21 cellular contexts compared by ENCODE assay signal in the genomic region with DNA sequence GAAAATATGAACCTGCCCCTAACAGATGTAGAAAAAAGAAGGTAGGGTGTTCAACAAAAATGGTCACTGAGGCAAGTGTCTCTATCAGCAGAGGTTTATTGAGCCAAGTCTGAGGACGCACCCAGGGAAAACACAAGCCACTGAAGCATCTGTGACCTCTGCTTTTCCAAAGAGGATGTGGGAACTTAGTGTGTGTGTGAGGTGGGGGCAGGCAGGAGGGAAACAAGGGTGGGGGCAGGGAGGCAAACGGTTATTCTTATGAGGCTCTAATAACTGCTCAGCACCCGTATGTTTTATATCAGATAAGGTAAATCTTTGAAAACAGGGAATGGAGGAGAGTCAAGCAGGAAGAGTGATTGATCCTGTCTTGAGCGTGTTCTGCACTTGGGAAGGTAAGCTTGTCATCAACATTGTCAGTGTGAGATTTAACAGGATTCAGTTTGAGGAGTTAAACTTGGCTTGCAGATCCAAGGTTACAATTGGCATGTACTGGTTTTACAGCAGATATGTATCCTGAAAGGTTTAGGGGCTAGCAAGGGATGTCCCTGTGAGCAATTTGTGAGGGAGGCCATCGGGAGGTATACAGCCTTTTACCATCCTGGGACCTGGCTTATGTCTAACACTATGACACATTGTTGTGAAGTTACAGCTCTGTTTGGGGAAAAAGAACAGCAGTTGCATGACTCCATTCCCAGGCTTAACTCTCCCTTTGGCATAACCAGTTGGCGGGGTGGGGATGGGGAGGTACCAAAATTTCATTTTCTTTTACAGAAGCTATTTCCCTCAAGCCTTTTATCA. TPM values are rescaled to one million over a fixed set of nuclear protein-coding genes. Genes with fewer than 3 reads are reported as not detected.
A peak's percentile ranks its signal among the peaks of the same experiment; 100 is the strongest.
DNase-seq lines count a peak whose midpoint lies in the region; ATAC-seq, FAIRE-seq and TF ChIP-seq lines count a peak whose summit lies in the region.
"Had no signal": no experiment of that assay in that cellular context is flagged by ENCODE, and none has a peak within 500 bp of the region (broad histone marks: within the 10 kb centered on the region; RNA-seq: fewer than 3 reads in every experiment).

No MANE protein-coding gene starts in this region.

- CTCF ChIA-PET in IMR-90 (lab: Yijun Ruan, JAX) = no interaction called here

- H2BK15ac ChIP-seq in IMR-90 (ENCODE audit: low read depth, low read length) = no peak overlapping the region

- H3K18ac ChIP-seq in IMR-90 (ENCODE audit: low read depth, low read length) = no peak overlapping the region

- no peak overlapping the region for H2AFZ ChIP-seq in IMR-90 (replicated peaks; ENCODE audit: low read length, poor library complexity)
- no peak overlapping the region for H2AFZ ChIP-seq in astrocyte (ENCODE audit: low read depth, low read length)

- H3K9me3 Mint-ChIP-seq in astrocyte (ENCODE audit: unreplicated experiment) = no peaks in the 10 kb centered on the region
- H3K9me3 Mint-ChIP-seq: activated CD4-positive, alpha-beta T cell treated with anti-CD3 and anti-CD28 coated beads, Interleukin-2, amount 10 ng/mL, durations not matched to agents 7 days and 5 days; IgD-negative memory B cell had no signal

- no CpG with 5 or more reads among the region's 6 CpGs for WGBS in IMR-90 (ENCODE audit: extremely low coverage in 2 of 2, insufficient read length in 1 of 2), 2 experiments
- 68 to 86% methylated on average over 4 to 5 of the region's 6 CpGs for WGBS in mesodermal cell (ENCODE audit: insufficient coverage in 2 of 2), 2 experiments
- 68 to 73% methylated on average over 6 of the region's 6 CpGs for WGBS in tibial nerve, 2 donors

- TF ChIP-seq EP300 in tibial nerve (IDR thresholded peaks at IDR 0.05) = no peak

- in situ Hi-C loops in IMR-90 (cut with MboI; ENCODE audit: low sequenced_read_pairs) = no loop called here

- no peak overlapping the region for H2BK20ac ChIP-seq in IMR-90 (ENCODE audit: low read depth, low read length)

- no peak overlapping the region for H2BK5ac ChIP-seq in IMR-90 (ENCODE audit: low read depth, low read length, poor library complexity, severe bottlenecking)

- H3K27ac Mint-ChIP-seq in astrocyte (ENCODE audit: unreplicated experiment) = no peak overlapping the region
- H3K27ac Mint-ChIP-seq: activated CD4-positive, alpha-beta T cell treated with anti-CD3 and anti-CD28 coated beads, Interleukin-2, amount 10 ng/mL, durations not matched to agents 7 days and 5 days; IgD-negative memory B cell had no signal

- ATAC-seq in IMR-90 (ENCODE audit: low read depth) (no peak), HG03095 (IDR thresholded peaks at IDR 0.05; ENCODE audit: unreplicated experiment) (no peak)
- ATAC-seq: GM12878 had no signal

- no peak overlapping the region for H4K8ac ChIP-seq in IMR-90 (ENCODE audit: low read depth in 2 of 2, low read length in 2 of 2)

- no peak overlapping the region for H3K9ac ChIP-seq in BLaER1
- no peak overlapping the region for H3K9ac ChIP-seq in IMR-90 (ENCODE audit: low read depth, low read length)
- H3K9ac ChIP-seq in astrocyte (ENCODE audit: low read length) = no peak overlapping the region
- H3K9ac ChIP-seq in kidney (ENCODE audit: low read length in 2 of 2) = no peak overlapping the region

- H3K4me2 ChIP-seq in BLaER1 (peak overlapping the region; percentile 84), IMR-90 (ENCODE audit: low read depth, low read length) (no peak overlapping the region), astrocyte (ENCODE audit: low read length) (peak overlapping the region; percentile 32)

- H3K4me1 ChIP-seq in BLaER1 (peaks cover 52% of the 10 kb centered on the region), IMR-90 (ENCODE audit: control insufficient read depth, insufficient read depth, low read length) (peaks cover 24% of the 10 kb centered on the region), astrocyte (ENCODE audit: insufficient read depth, low read length) (peaks cover 9% of the 10 kb centered on the region), mesodermal cell (ENCODE audit: control insufficient read depth, insufficient read depth, low read length, poor library complexity, severe bottlenecking) (peaks cover 29% of the 10 kb centered on the region), kidney (ENCODE audit: control insufficient read depth in 1 of 2, insufficient read depth in 1 of 2, low read depth in 1 of 2, low read length in 2 of 2) (peaks cover 35 to 47% of the 10 kb centered on the region in 2 donors), tibial nerve (peaks cover 0 to 36% (median 2%) of the 10 kb centered on the region in 4 donors)

- no peak overlapping the region for H2AK9ac ChIP-seq in IMR-90 (replicated peaks; ENCODE audit: low read depth, low read length, poor library complexity)

- H3K27ac ChIP-seq in BLaER1 = 0 out of 2 replicates have a peak overlapping the region, but pooled peaks have one; percentile 6
- no peak overlapping the region for H3K27ac ChIP-seq in IMR-90 (ENCODE audit: insufficient read depth, low read length)
- no peak overlapping the region for H3K27ac ChIP-seq in astrocyte (ENCODE audit: low read depth, low read length)
- H3K27ac ChIP-seq in mesodermal cell (ENCODE audit: low read depth, low read length, severe bottlenecking) = peak overlapping the region; percentile 89
- no peak overlapping the region for H3K27ac ChIP-seq in kidney (ENCODE audit: low read depth in 2 of 2, low read length in 2 of 2)
- no peak overlapping the region for H3K27ac ChIP-seq in tibial nerve
- H3K27ac ChIP-seq: skin epidermis had no signal

- H3K4ac ChIP-seq in IMR-90 (ENCODE audit: low read depth, low read length) = no peak overlapping the region

- dilution Hi-C loops in IMR-90 (cut with HindIII; ENCODE audit: low sequenced_read_pairs, unreplicated experiment) = no loop called here

- H3K23ac ChIP-seq in IMR-90 (ENCODE audit: low read depth, low read length) = peak overlapping the region; percentile 59; the same call in 1 of the 2 replicates

- no peak overlapping the region for H3K4me3 Mint-ChIP-seq in astrocyte (ENCODE audit: unreplicated experiment)
- H3K4me3 Mint-ChIP-seq: activated CD4-positive, alpha-beta T cell treated with anti-CD3 and anti-CD28 coated beads, Interleukin-2, amount 10 ng/mL, durations not matched to agents 7 days and 5 days; IgD-negative memory B cell had no signal

- peaks cover 10 to 70% of the 10 kb centered on the region in 2 experiments; a peak in 3 of 4 replicates for H3K79me1 ChIP-seq in IMR-90 (ENCODE audit: low read depth in 1 of 2, low read length in 2 of 2)

- no peak overlapping the region for H3K56ac ChIP-seq in IMR-90 (ENCODE audit: extremely low read depth, insufficient read depth, low read length)

- no peak for TF ChIP-seq RAD21 in IMR-90 (IDR thresholded peaks at IDR 0.05; ENCODE audit: low read length)

- H3K9me1 ChIP-seq in IMR-90 (ENCODE audit: insufficient read depth, low read length) = peaks cover 35% of the 10 kb centered on the region

- intact Hi-C loops in IMR-90 (cut with micrococcal nuclease) (no loop called here), kidney (cut with DNase I) (no loop called here)

- H3K4me1 Mint-ChIP-seq in astrocyte (ENCODE audit: low read depth, unreplicated experiment) = peaks cover 23% of the 10 kb centered on the region
- H3K4me1 Mint-ChIP-seq: activated CD4-positive, alpha-beta T cell treated with anti-CD3 and anti-CD28 coated beads, Interleukin-2, amount 10 ng/mL, durations not matched to agents 7 days and 5 days had no signal

- no peak overlapping the region; the same call in 1 of the 2 replicates for H3K14ac ChIP-seq in IMR-90 (replicated peaks; ENCODE audit: low read depth, low read length)

- no peak overlapping the region for H3K4me3 ChIP-seq in BLaER1
- H3K4me3 ChIP-seq in IMR-90 (ENCODE audit: insufficient read depth, low read depth, low read length) = no peak overlapping the region
- H3K4me3 ChIP-seq in astrocyte (ENCODE audit: insufficient read depth, low read depth, low read length) = no peak overlapping the region
- H3K4me3 ChIP-seq in mesodermal cell (ENCODE audit: extremely low read depth, insufficient read depth, low read length, poor library complexity, severe bottlenecking) = no peak overlapping the region
- H3K4me3 ChIP-seq in kidney (ENCODE audit: low read length in 2 of 2) = no peak overlapping the region
- H3K4me3 ChIP-seq in tibial nerve = no peak overlapping the region
- H3K4me3 ChIP-seq: esophagus squamous epithelium, GM12878, skin epidermis had no signal

- H4K91ac ChIP-seq in IMR-90 (ENCODE audit: insufficient read depth, low read depth, low read length) = no peak overlapping the region

- TF ChIP-seq POLR2A in IMR-90 (IDR thresholded peaks at IDR 0.05; ENCODE audit: low read depth, low read length) = no peak
- no peak for TF ChIP-seq POLR2A in tibial nerve (IDR thresholded peaks at IDR 0.05)

- FAIRE-seq in astrocyte (lab: Jason Lieb, UNC) (no peak), kidney (lab: Jason Lieb, UNC) (no peak)
- FAIRE-seq: GM12878, urothelium cell line had no signal

- peak overlapping the region; percentile 76 for H2AK5ac ChIP-seq in IMR-90 (ENCODE audit: low read depth, low read length)

- no peaks in the 10 kb centered on the region for H3K9me3 ChIP-seq in BLaER1
- H3K9me3 ChIP-seq in IMR-90 (ENCODE audit: control insufficient read depth, insufficient read depth, low read length) = no peaks in the 10 kb centered on the region
- H3K9me3 ChIP-seq in astrocyte (ENCODE audit: insufficient read depth, low read depth, low read length) = no peaks in the 10 kb centered on the region
- H3K9me3 ChIP-seq in mesodermal cell (ENCODE audit: control insufficient read depth, low read length) = no peaks in the 10 kb centered on the region
- H3K9me3 ChIP-seq in kidney (ENCODE audit: control insufficient read depth in 1 of 2, low read length in 2 of 2) = no peaks in the 10 kb centered on the region
- H3K9me3 ChIP-seq in tibial nerve = no peaks in the 10 kb centered on the region
- H3K9me3 ChIP-seq: esophagus squamous epithelium had no signal

- H3K27me3 ChIP-seq in BLaER1 (no peaks in the 10 kb centered on the region), IMR-90 (ENCODE audit: control insufficient read depth, insufficient read depth, low read length) (no peaks in the 10 kb centered on the region), astrocyte (ENCODE audit: insufficient read depth, low read length) (no peaks in the 10 kb centered on the region), tibial nerve (no peaks in the 10 kb centered on the region)
- H3K27me3 ChIP-seq: esophagus squamous epithelium had no signal

- no TSS peak for BruUV-seq in IMR-90 (replicated peaks; lab: Mats Ljungman, UMichigan)

- no peak for TF ChIP-seq CTCF in IMR-90 (conservative IDR thresholded peaks at IDR 0.05; ENCODE audit: low read depth, low read length)
- no peak for TF ChIP-seq CTCF in astrocyte (IDR thresholded peaks at IDR 0.05; ENCODE audit: insufficient read depth, low read depth, low read length)
- no peak for TF ChIP-seq CTCF in kidney (IDR thresholded peaks at IDR 0.05; ENCODE audit: borderline replicate concordance, extremely low read depth, insufficient read depth)
- TF ChIP-seq CTCF in tibial nerve (IDR thresholded peaks at IDR 0.05) = no peak

- H4K5ac ChIP-seq in IMR-90 (ENCODE audit: low read depth, low read length) = no peak overlapping the region

- peaks cover 4% of the 10 kb centered on the region for H3K36me3 Mint-ChIP-seq in astrocyte (ENCODE audit: low read depth, unreplicated experiment)
- H3K36me3 Mint-ChIP-seq: IgD-negative memory B cell had no signal

- peaks cover 14% of the 10 kb centered on the region for H3K79me2 ChIP-seq in astrocyte (ENCODE audit: insufficient read depth, low read length)

- POLR2A ChIA-PET in IMR-90 (lab: Charles Lee; ENCODE audit: unreplicated experiment) = no interaction called here

- H3K36me3 ChIP-seq in BLaER1 (no peaks in the 10 kb centered on the region), IMR-90 (ENCODE audit: control insufficient read depth, insufficient read depth, low read length) (no peaks in the 10 kb centered on the region), astrocyte (ENCODE audit: insufficient read depth, low read length) (no peaks in the 10 kb centered on the region), mesodermal cell (ENCODE audit: control insufficient read depth, insufficient read depth, low read length) (peaks cover 18% of the 10 kb centered on the region), kidney (ENCODE audit: control insufficient read depth in 1 of 2, insufficient read depth in 2 of 2, low read length in 2 of 2) (no peaks in the 10 kb centered on the region), tibial nerve (no peaks in the 10 kb centered on the region)
- H3K36me3 ChIP-seq: esophagus squamous epithelium had no signal

- DNase-seq in IMR-90 (no peak), astrocyte (ENCODE audit: low read depth) (no peak), kidney (no peak), kidney tubule cell (ENCODE audit: low spot score) (no peak), tibial nerve (ENCODE audit: low spot score in 2 of 2) (no peak)
- DNase-seq: activated CD4-positive, alpha-beta T cell treated with anti-CD3 and anti-CD28 coated beads, Interleukin-2, amount 10 ng/mL, durations not matched to agents 7 days and 5 days; activated CD8-positive, alpha-beta memory T cell treated with anti-CD3 and anti-CD28 coated beads, Interleukin-2, amount 50 U/mL, for 48 hours; activated naive CD4-positive, alpha-beta T cell treated with Interleukin-2 at 50 U/mL for 16 hours; DMS 273 treated with DMSO at 0.1 percent for 48 hours; esophagus squamous epithelium; head of caudate nucleus; NCI-H1930; NCI-H510A treated with DMSO at 0.1 percent for 48 hours; stimulated activated CD4-positive, alpha-beta T cell treated with anti-CD3 and anti-CD28 coated beads, Interleukin-4, amount 100 ng/mL, for 24 hours had no signal

- H4K20me1 ChIP-seq in BLaER1 = peaks cover 9% of the 10 kb centered on the region
- H4K20me1 ChIP-seq in IMR-90 (ENCODE audit: insufficient read depth, low read length) = peaks cover 39% of the 10 kb centered on the region
- peaks cover 73% of the 10 kb centered on the region for H4K20me1 ChIP-seq in astrocyte (ENCODE audit: insufficient read depth, low read length)

- no peaks in the 10 kb centered on the region for H3K27me3 Mint-ChIP-seq in astrocyte (ENCODE audit: low read depth, unreplicated experiment)
- H3K27me3 Mint-ChIP-seq: activated CD4-positive, alpha-beta T cell treated with anti-CD3 and anti-CD28 coated beads, Interleukin-2, amount 10 ng/mL, durations not matched to agents 7 days and 5 days had no signal

- no peak overlapping the region for H2BK120ac ChIP-seq in IMR-90 (ENCODE audit: low read depth, low read length)

RNA-seq across cellular contexts. Expression of a gene that starts 33.7 kb away (rescaled TPM):
- 3.0 and 3.6 TPM in 2 replicates for total RNA-seq in IMR-90 (2012; rRNA removed)
- polyA plus RNA-seq in IMR-90 (2012; rRNA removed) = 10.4 and 11.2 TPM in 2 replicates
- 4.6 and 6.5 TPM in 2 replicates for polyA plus RNA-seq in IMR-90 (2012; cell fraction: cytosol; rRNA removed)
- polyA plus RNA-seq in IMR-90 (2012; cell fraction: nucleus; rRNA removed; ENCODE audit: low replicate concordance) = 41.6 and 58.2 TPM in 2 replicates
- total RNA-seq in astrocyte = 7.9 and 10.2 TPM in 2 replicates
- 36.2 TPM for polyA plus RNA-seq in mesodermal cell (2013, experiment 1 of 2)
- polyA plus RNA-seq in mesodermal cell (2013, experiment 2 of 2) = 36.7 TPM
- 25.2 TPM for total RNA-seq in kidney
- polyA plus RNA-seq in kidney (ENCODE audit: insufficient read depth, low read depth, low replicate concordance) = 23.4 TPM
- 10 to 100 TPM in 2 of 4 donors, 1 to 10 TPM in 2; 8.0 to 14.1 (median 10.5) TPM for total RNA-seq in tibial nerve

Comparison
In these comparisons a context has a peak if more than half of its experiments do, and no peak if none do; other contexts are left out.
1. H3K27ac ChIP-seq: peak in BLaER1 (single experiment) and mesodermal cell (single experiment); none in IMR-90 (single experiment), astrocyte (single experiment), kidney (0 of 2) and tibial nerve (0 of 4).